ENCODE assay signal across 15 cellular contexts in the genomic region with DNA sequence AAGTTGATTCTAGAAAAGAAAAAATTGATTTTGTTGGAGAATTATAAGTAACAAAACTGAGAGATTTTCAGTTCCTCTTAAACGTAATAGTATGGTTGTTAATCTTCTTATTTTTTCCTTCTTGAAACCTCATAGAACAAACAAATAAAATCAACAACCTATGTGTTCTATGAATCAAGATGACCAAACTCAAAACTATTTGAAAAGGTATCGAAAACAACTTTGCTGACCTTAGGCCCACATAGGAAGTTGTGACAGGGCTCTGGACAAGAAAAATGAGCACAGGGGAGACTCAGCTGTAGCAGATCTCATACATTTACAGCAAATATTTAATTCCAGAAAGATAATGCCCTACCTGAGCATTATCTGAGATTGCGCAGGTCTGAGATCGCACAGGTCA.
DNase-seq lines count a peak whose midpoint lies in the region; ATAC-seq and TF ChIP-seq lines count a peak whose summit lies in the region.
"Had no signal": no experiment of that assay in that cellular context is flagged by ENCODE, and none has a peak within 500 bp of the region (broad histone marks: within the 10 kb centered on the region; RNA-seq: fewer than 3 reads in every experiment).

No MANE protein-coding gene starts in this region.

- POLR2A ChIA-PET in CD4-positive, alpha-beta T cell (lab: Charles Lee) = no interaction called here

- H3K4me3 Mint-ChIP-seq in CD4-positive, alpha-beta T cell = no peak overlapping the region
- H3K4me3 Mint-ChIP-seq: CD4-positive, CD25-positive, alpha-beta regulatory T cell; HFFc6 had no signal

- H3K4me1 Mint-ChIP-seq in CD4-positive, alpha-beta T cell (ENCODE audit: low read depth) = no peaks in the 10 kb centered on the region
- H3K4me1 Mint-ChIP-seq: CD4-positive, CD25-positive, alpha-beta regulatory T cell had no signal

- CTCF ChIA-PET in CD4-positive, alpha-beta T cell (lab: Charles Lee) = no interaction called here

- ATAC-seq in GM18867 (IDR thresholded peaks at IDR 0.05; ENCODE audit: unreplicated experiment) (peak; percentile 70), GM21786 (IDR thresholded peaks at IDR 0.05; ENCODE audit: unreplicated experiment) (peak; percentile 37), HG02885 (IDR thresholded peaks at IDR 0.05; ENCODE audit: poor library complexity, unreplicated experiment) (peak; percentile 65), HG03571 (IDR thresholded peaks at IDR 0.05; ENCODE audit: unreplicated experiment) (no peak), HG02981 (IDR thresholded peaks at IDR 0.05; ENCODE audit: unreplicated experiment) (no peak)
- ATAC-seq in CD4-positive, alpha-beta T cell (ENCODE audit: poor library complexity) = no peak
- ATAC-seq: HCT116, K562 had no signal

- H3K9me3 ChIP-seq in CD4-positive, alpha-beta T cell (ENCODE audit: control insufficient read depth, low read length) = no peaks in the 10 kb centered on the region
- H3K9me3 ChIP-seq: BE2C, Caco-2 had no signal

- no peak for DNase-seq in CD4-positive, alpha-beta T cell
- no peak for DNase-seq in AG08395 (ENCODE audit: low spot score)
- DNase-seq: BE2C; Caco-2; CD4-positive, CD25-positive, alpha-beta regulatory T cell; GM23248; HFFc6; IMR-90 had no signal

- no peak overlapping the region for H3K27ac Mint-ChIP-seq in CD4-positive, alpha-beta T cell
- H3K27ac Mint-ChIP-seq: CD4-positive, CD25-positive, alpha-beta regulatory T cell; HFFc6 had no signal

- peaks cover 8% of the 10 kb centered on the region for H3K27me3 Mint-ChIP-seq in CD4-positive, alpha-beta T cell
- H3K27me3 Mint-ChIP-seq: CD4-positive, CD25-positive, alpha-beta regulatory T cell had no signal

- no peaks in the 10 kb centered on the region for H3K36me3 Mint-ChIP-seq in CD4-positive, alpha-beta T cell (ENCODE audit: low read depth)
- H3K36me3 Mint-ChIP-seq: CD4-positive, CD25-positive, alpha-beta regulatory T cell had no signal

- TF ChIP-seq CTCF in CD4-positive, alpha-beta T cell (IDR thresholded peaks at IDR 0.05) = no peak

- no peaks in the 10 kb centered on the region for H3K27me3 ChIP-seq in CD4-positive, alpha-beta T cell (ENCODE audit: control insufficient read depth, insufficient read depth, low read length)
- H3K27me3 ChIP-seq: BE2C had no signal

- intact Hi-C loops in CD4-positive, alpha-beta T cell (cut with DNase I, micrococcal nuclease) = no loop called here

- H3K27ac ChIP-seq in CD4-positive, alpha-beta T cell (ENCODE audit: low read depth, low read length) = no peak overlapping the region
- H3K27ac ChIP-seq: GM23248 had no signal

- peaks cover 5% of the 10 kb centered on the region for H3K9me3 Mint-ChIP-seq in CD4-positive, alpha-beta T cell

Comparison
In these comparisons a context has a peak if more than half of its experiments do, and no peak if none do; other contexts are left out.
1. ATAC-seq: peak in GM18867 (single experiment), GM21786 (single experiment) and HG02885 (single experiment); none in HG03571 (single experiment), CD4-positive, alpha-beta T cell (single experiment) and HG02981 (single experiment).